27 cellular contexts compared by ENCODE assay signal in the genomic region with DNA sequence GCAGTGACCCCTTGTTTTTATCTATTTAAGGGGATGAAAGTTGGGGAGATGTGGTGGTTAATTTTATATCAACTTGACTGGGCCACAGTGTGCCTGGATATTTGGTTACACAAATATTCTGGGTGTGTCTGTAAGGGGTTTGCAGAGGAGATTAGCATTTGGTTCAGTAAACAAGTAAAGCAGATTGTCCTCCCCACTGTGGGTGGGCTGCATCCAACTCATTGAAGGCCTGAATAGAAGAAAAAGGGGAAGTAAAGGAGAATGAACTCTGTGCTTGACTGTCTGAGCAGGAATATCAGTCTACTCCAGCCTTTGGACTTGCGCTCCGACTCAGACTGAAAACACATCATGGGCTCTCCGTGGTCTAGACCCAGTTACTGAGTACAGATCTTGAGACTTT.
DNase-seq lines count a peak whose midpoint lies in the region; FAIRE-seq and TF ChIP-seq lines count a peak whose summit lies in the region.
"Had no signal": no experiment of that assay in that cellular context is flagged by ENCODE, and none has a peak within 500 bp of the region (broad histone marks: within the 10 kb centered on the region; RNA-seq: fewer than 3 reads in every experiment).

No MANE protein-coding gene starts in this region.

- H3K79me1 ChIP-seq in H9 (ENCODE audit: insufficient read depth, low read depth, low read length, poor library complexity, severe bottlenecking) (no peaks in the 10 kb centered on the region), H1 (ENCODE audit: low read depth, low read length) (no peaks in the 10 kb centered on the region)

- no peaks in the 10 kb centered on the region for H3K23me2 ChIP-seq in H9 (ENCODE audit: insufficient read length, low read depth, low read length, poor library complexity, severe bottlenecking)
- H3K23me2 ChIP-seq in H1 (ENCODE audit: low read depth, low read length) = no peaks in the 10 kb centered on the region

- H3K9me3 Mint-ChIP-seq in H9 = no peaks in the 10 kb centered on the region
- no peaks in the 10 kb centered on the region for H3K9me3 Mint-ChIP-seq in neural progenitor cell
- H3K9me3 Mint-ChIP-seq in activated naive CD4-positive, alpha-beta T cell treated with anti-CD3 and anti-CD28 coated beads, Interleukin-2, amount 10 ng/mL, durations not matched to agents 7 days and 5 days = no peaks in the 10 kb centered on the region
- H3K9me3 Mint-ChIP-seq: CD4-positive, alpha-beta T cell had no signal

- WGBS in H9 (ENCODE audit: extremely low coverage, insufficient read length, low lambda C conversion rate) = no CpG with 5 or more reads among the region's 3 CpGs
- WGBS in H1 (ENCODE audit: extremely low coverage in 1 of 2, insufficient coverage in 1 of 2, insufficient read length in 1 of 2, insufficient replicate concordance in 2 of 2, low coverage in 1 of 2, low lambda C conversion rate in 2 of 2, missing lambda C conversion rate in 1 of 2), 2 experiments = 95% methylated on average over 3 of the region's 3 CpGs; no CpG with 5 or more reads in 1 of the 2 experiments

- H3K79me2 ChIP-seq in H9 (ENCODE audit: insufficient read depth, low read length) = no peaks in the 10 kb centered on the region
- H3K79me2 ChIP-seq in H1 (ENCODE audit: control insufficient read depth in 1 of 2, insufficient read depth in 2 of 2, low read length in 2 of 2) = no peaks in the 10 kb centered on the region
- H3K79me2 ChIP-seq in neural progenitor cell (ENCODE audit: low read depth) = no peaks in the 10 kb centered on the region

- H2BK12ac ChIP-seq in H9 (ENCODE audit: insufficient read length, low read depth, low read length) (no peak overlapping the region), H1 (ENCODE audit: low read depth, low read length) (no peak overlapping the region)

- H3K23ac ChIP-seq in H9 (ENCODE audit: insufficient read length, low read depth, low read length) = no peak overlapping the region
- H3K23ac ChIP-seq in H1 (ENCODE audit: insufficient read length) = no peak overlapping the region

- H2BK15ac ChIP-seq in H9 (ENCODE audit: low read depth, low read length) = no peak overlapping the region
- no peak overlapping the region for H2BK15ac ChIP-seq in H1 (ENCODE audit: low read length)

- H4K5ac ChIP-seq in H9 (ENCODE audit: insufficient read length, low read depth, low read length) (no peak overlapping the region), H1 (ENCODE audit: insufficient read length, low read depth, low read length) (no peak overlapping the region)

- CTCF ChIA-PET in H1 (lab: Charles Lee; ENCODE audit: partially characterized antibody) = no interaction called here
- CTCF ChIA-PET in activated naive CD4-positive, alpha-beta T cell treated with anti-CD3 and anti-CD28 coated beads, Interleukin-2, amount 10 ng/mL, durations not matched to agents 7 days and 5 days (lab: Charles Lee) = no interaction called here

- H4K91ac ChIP-seq in H9 (ENCODE audit: insufficient read length, low read depth, low read length) (no peak overlapping the region), H1 (replicated peaks; ENCODE audit: insufficient read length, low read length) (no peak overlapping the region)

- no peak overlapping the region for H3K14ac ChIP-seq in H9 (ENCODE audit: insufficient read depth, low read length)
- H3K14ac ChIP-seq in H1 (ENCODE audit: insufficient read length) = no peak overlapping the region

- H4K20me1 ChIP-seq in H9 (ENCODE audit: control insufficient read depth, insufficient read depth, insufficient read length) = no peaks in the 10 kb centered on the region
- H4K20me1 ChIP-seq in H1 (replicated peaks in 1 of 2; ENCODE audit: control insufficient read depth in 1 of 2, insufficient read depth in 2 of 2, low read length in 2 of 2) = no peaks in the 10 kb centered on the region
- H4K20me1 ChIP-seq in neural progenitor cell (ENCODE audit: low read depth) = no peaks in the 10 kb centered on the region
- H4K20me1 ChIP-seq: BLaER1 treated with 17β-estradiol and CSF1 and Interleukin-3, amounts not matched to agents 10 nM and 100 nM had no signal

- H3K4me3 ChIP-seq in H1 (ENCODE audit: extremely low read depth in 1 of 4, insufficient read depth in 2 of 4, low read depth in 3 of 4, low read length in 4 of 4) = no peak overlapping the region
- H3K4me3 ChIP-seq in neural progenitor cell = no peak overlapping the region
- H3K4me3 ChIP-seq in kidney (ENCODE audit: low read length in 2 of 2) = no peak overlapping the region
- H3K4me3 ChIP-seq: A549; BLaER1 treated with 17β-estradiol and CSF1 and Interleukin-3, amounts not matched to agents 10 nM and 100 nM; GM12878; MG63 had no signal

- no peak overlapping the region for H3K4me3 Mint-ChIP-seq in H9
- H3K4me3 Mint-ChIP-seq in neural progenitor cell = no peak overlapping the region
- no peak overlapping the region for H3K4me3 Mint-ChIP-seq in activated naive CD4-positive, alpha-beta T cell treated with anti-CD3 and anti-CD28 coated beads, Interleukin-2, amount 10 ng/mL, durations not matched to agents 7 days and 5 days
- H3K4me3 Mint-ChIP-seq: CD4-positive, alpha-beta T cell had no signal

- H3K4me1 ChIP-seq in H9 (ENCODE audit: insufficient read depth, low read length) (no peaks in the 10 kb centered on the region), H1 (replicated peaks in 1 of 4; ENCODE audit: control insufficient read depth in 3 of 4, insufficient read depth in 4 of 4, low read length in 3 of 4) (peaks cover 0 to 7% (median 0%) of the 10 kb centered on the region in 4 experiments; a peak in 1 of 7 replicates), neural progenitor cell (peaks cover 10% of the 10 kb centered on the region), kidney (ENCODE audit: control insufficient read depth in 1 of 2, insufficient read depth in 1 of 2, low read depth in 1 of 2, low read length in 2 of 2) (no peaks in the 10 kb centered on the region)
- H3K4me1 ChIP-seq: A549; BLaER1 treated with 17β-estradiol and CSF1 and Interleukin-3, amounts not matched to agents 10 nM and 100 nM had no signal

- POLR2A ChIA-PET in H1 (lab: Charles Lee; ENCODE audit: partially characterized antibody) = no interaction called here

- TF ChIP-seq RAD21 in H1 (IDR thresholded peaks at IDR 0.05 in 1 of 2, conservative IDR thresholded peaks at IDR 0.05 in 1 of 2; ENCODE audit: low read depth in 2 of 2, low read length in 2 of 2) = no peak

- TF ChIP-seq POLR2A in H1 (IDR thresholded peaks at IDR 0.05; ENCODE audit: control extremely low read depth in 1 of 2, low read depth in 2 of 2, low read length in 2 of 2) = no peak

- H3K9me3 ChIP-seq in H9 (ENCODE audit: control insufficient read depth, low read depth, low read length) = no peaks in the 10 kb centered on the region
- no peaks in the 10 kb centered on the region for H3K9me3 ChIP-seq in H1 (ENCODE audit: insufficient read depth in 2 of 2, low read depth in 1 of 2, low read length in 1 of 2)
- H3K9me3 ChIP-seq in neural progenitor cell (ENCODE audit: low read depth) = no peaks in the 10 kb centered on the region
- H3K9me3 ChIP-seq in kidney (ENCODE audit: control insufficient read depth in 1 of 2, low read length in 2 of 2) = no peaks in the 10 kb centered on the region
- H3K9me3 ChIP-seq: A549; BLaER1 treated with 17β-estradiol and CSF1 and Interleukin-3, amounts not matched to agents 10 nM and 100 nM; MG63 had no signal

- no peak overlapping the region for H3K4me2 ChIP-seq in H9 (ENCODE audit: insufficient read depth, insufficient read length, low read length)
- H3K4me2 ChIP-seq in H1 (ENCODE audit: insufficient read depth in 1 of 2, low read depth in 2 of 2, low read length in 2 of 2) = no peak overlapping the region
- no peak overlapping the region for H3K4me2 ChIP-seq in neural progenitor cell
- H3K4me2 ChIP-seq: A549; BLaER1 treated with 17β-estradiol and CSF1 and Interleukin-3, amounts not matched to agents 10 nM and 100 nM had no signal

- H3K4ac ChIP-seq in H9 (ENCODE audit: low read depth, low read length) (no peak overlapping the region), H1 (replicated peaks; ENCODE audit: insufficient read length, low read depth, low read length) (no peak overlapping the region)

- no peaks in the 10 kb centered on the region for H3K36me3 ChIP-seq in H1 (ENCODE audit: control insufficient read depth in 2 of 4, insufficient read depth in 4 of 4, low read length in 3 of 4)
- H3K36me3 ChIP-seq in neural progenitor cell = no peaks in the 10 kb centered on the region
- no peaks in the 10 kb centered on the region for H3K36me3 ChIP-seq in kidney (ENCODE audit: control insufficient read depth in 1 of 2, insufficient read depth in 2 of 2, low read length in 2 of 2)
- H3K36me3 ChIP-seq: BLaER1 treated with 17β-estradiol and CSF1 and Interleukin-3, amounts not matched to agents 10 nM and 100 nM; MG63 had no signal

- H3T11ph ChIP-seq in H9 (ENCODE audit: low read length) = peak overlapping the region; percentile 53

- H2AK5ac ChIP-seq in H9 (ENCODE audit: insufficient read length, low read length) = no peak overlapping the region
- H2AK5ac ChIP-seq in H1 (ENCODE audit: low read depth, low read length) = no peak overlapping the region

- no peaks in the 10 kb centered on the region for H3K27me3 Mint-ChIP-seq in H9 (ENCODE audit: low read depth)
- H3K27me3 Mint-ChIP-seq in neural progenitor cell (ENCODE audit: insufficient read depth, low read depth) = no peaks in the 10 kb centered on the region
- H3K27me3 Mint-ChIP-seq in activated naive CD4-positive, alpha-beta T cell treated with anti-CD3 and anti-CD28 coated beads, Interleukin-2, amount 10 ng/mL, durations not matched to agents 7 days and 5 days = no peaks in the 10 kb centered on the region

- H3K18ac ChIP-seq in H9 (ENCODE audit: insufficient read length, low read depth, low read length) (no peak overlapping the region), H1 (ENCODE audit: extremely low read depth, low read length) (no peak overlapping the region)

- no peak overlapping the region for H3K9ac ChIP-seq in H9 (ENCODE audit: extremely low read depth, insufficient read length, low read length)
- no peak overlapping the region for H3K9ac ChIP-seq in H1 (replicated peaks in 1 of 4; ENCODE audit: extremely low read depth in 1 of 4, low read depth in 3 of 4, low read length in 3 of 4)
- no peak overlapping the region for H3K9ac ChIP-seq in neural progenitor cell
- no peak overlapping the region for H3K9ac ChIP-seq in kidney (ENCODE audit: low read length in 2 of 2)
- H3K9ac ChIP-seq: BLaER1 treated with 17β-estradiol and CSF1 and Interleukin-3, amounts not matched to agents 10 nM and 100 nM had no signal

- H2BK120ac ChIP-seq in H9 (ENCODE audit: low read depth, low read length, poor library complexity, severe bottlenecking) (no peak overlapping the region), H1 (replicated peaks; ENCODE audit: low read depth, low read length) (no peak overlapping the region)

- TF ChIP-seq CTCF in H9 (conservative IDR thresholded peaks at IDR 0.05) = no peak
- no peak for TF ChIP-seq CTCF in H1 (IDR thresholded peaks at IDR 0.05; ENCODE audit: control extremely low read depth in 1 of 3, insufficient read depth in 1 of 3, low read depth in 1 of 3, low read length in 3 of 3)
- no peak for TF ChIP-seq CTCF in neural progenitor cell (IDR thresholded peaks at IDR 0.05)
- no peak for TF ChIP-seq CTCF in kidney (IDR thresholded peaks at IDR 0.05; ENCODE audit: borderline replicate concordance, extremely low read depth, insufficient read depth)

- DNase-seq in H9 (no peak), NCI-H526 treated with DMSO at 0.1 percent for 48 hours (lab: John Stamatoyannopoulos, UW) (peak; percentile 33), H1 (ENCODE audit: low read depth in 1 of 2, low spot score in 2 of 2) (no peak), neural progenitor cell (ENCODE audit: low spot score) (peak; percentile 62), kidney (no peak)
- no peak for DNase-seq in activated naive CD4-positive, alpha-beta T cell treated with anti-CD3 and anti-CD28 coated beads, Interleukin-2, amount 10 ng/mL, durations not matched to agents 7 days and 5 days
- DNase-seq in effector CD4-positive, alpha-beta T cell = no peak
- DNase-seq: AML-193; CD4-positive, alpha-beta T cell; DMS79; EL; GDM1; GOT3; IMR-90; KG1; MG63; NCI-H1048; NCI-H1417; NCI-H1694; NCI-H2029 treated with DMSO at 0.1 percent for 48 hours; NCI-H345; NCI-H510A treated with DMSO at 0.1 percent for 48 hours; SHP77 treated with DMSO at 0.1 percent for 48 hours had no signal

- no peak overlapping the region for H2BK20ac ChIP-seq in H9 (ENCODE audit: low read depth, low read length, poor library complexity, severe bottlenecking)
- H2BK20ac ChIP-seq in H1 (ENCODE audit: low read length) = no peak overlapping the region

- H3K27ac ChIP-seq in H9 (ENCODE audit: insufficient read length, low read depth, low read length) (no peak overlapping the region), H1 (ENCODE audit: low read depth, low read length) (no peak overlapping the region), neural progenitor cell (no peak overlapping the region), kidney (ENCODE audit: low read depth in 2 of 2, low read length in 2 of 2) (no peak overlapping the region)
- H3K27ac ChIP-seq: A549; BLaER1 treated with 17β-estradiol and CSF1 and Interleukin-3, amounts not matched to agents 10 nM and 100 nM had no signal

- H4K8ac ChIP-seq in H9 (replicated peaks; ENCODE audit: insufficient read length, low read depth, low read length) (no peak overlapping the region), H1 (ENCODE audit: extremely low read depth, insufficient read depth, low read length) (no peak overlapping the region)

- H3K36me3 Mint-ChIP-seq in H9 (ENCODE audit: insufficient read depth in 1 of 3, low read depth in 3 of 3) (no peaks in the 10 kb centered on the region), neural progenitor cell (no peaks in the 10 kb centered on the region)
- H3K36me3 Mint-ChIP-seq in activated naive CD4-positive, alpha-beta T cell treated with anti-CD3 and anti-CD28 coated beads, Interleukin-2, amount 10 ng/mL, durations not matched to agents 7 days and 5 days = no peaks in the 10 kb centered on the region

- peaks cover 13 to 20% of the 10 kb centered on the region in 2 experiments for H3K4me1 Mint-ChIP-seq in H9
- H3K4me1 Mint-ChIP-seq in neural progenitor cell = peaks cover 8% of the 10 kb centered on the region
- H3K4me1 Mint-ChIP-seq in activated naive CD4-positive, alpha-beta T cell treated with anti-CD3 and anti-CD28 coated beads, Interleukin-2, amount 10 ng/mL, durations not matched to agents 7 days and 5 days = no peaks in the 10 kb centered on the region

- H3K27me3 ChIP-seq in H9 (ENCODE audit: insufficient read depth, low read length) (no peaks in the 10 kb centered on the region), H1 (replicated peaks in 1 of 4; ENCODE audit: control insufficient read depth in 3 of 4, extremely low read depth in 1 of 4, insufficient read depth in 3 of 4, low read length in 3 of 4) (no peaks in the 10 kb centered on the region), neural progenitor cell (no peaks in the 10 kb centered on the region)
- H3K27me3 ChIP-seq: BLaER1 treated with 17β-estradiol and CSF1 and Interleukin-3, amounts not matched to agents 10 nM and 100 nM; MG63 had no signal

- intact Hi-C loops in kidney (cut with DNase I) = no loop called here

- TF ChIP-seq EP300 in H1 (IDR thresholded peaks at IDR 0.05; ENCODE audit: borderline replicate concordance in 1 of 2, low read depth in 2 of 2, low read length in 2 of 2) = no peak

- H2BK5ac ChIP-seq in H9 (ENCODE audit: insufficient read length, low read length) (no peak overlapping the region), H1 (ENCODE audit: low read depth, low read length) (no peak overlapping the region)

- no peaks in the 10 kb centered on the region for H3F3A ChIP-seq in neural progenitor cell (ENCODE audit: low read depth)

- H3K56ac ChIP-seq in H9 (ENCODE audit: insufficient read length, low read depth, low read length) = no peak overlapping the region
- no peak overlapping the region for H3K56ac ChIP-seq in H1 (replicated peaks; ENCODE audit: insufficient read length, low read depth, low read length)

- no peak for FAIRE-seq in H1 (lab: Jason Lieb, UNC)
- FAIRE-seq in kidney (lab: Jason Lieb, UNC) = no peak
- FAIRE-seq: A549, D721Med, GM12878 had no signal

- peak overlapping the region; percentile 62 for H2AFZ ChIP-seq in H9 (ENCODE audit: low read length)
- H2AFZ ChIP-seq in H1 (ENCODE audit: low read length) = peak overlapping the region; percentile 64; the same call in 1 of the 2 replicates
- H2AFZ ChIP-seq in neural progenitor cell (replicated peaks) = no peak overlapping the region

- H3K27ac Mint-ChIP-seq in H9 = peak overlapping the region; percentile 5 to 27 (median 19); a peak in 3 of 7 replicates
- no peak overlapping the region for H3K27ac Mint-ChIP-seq in neural progenitor cell
- H3K27ac Mint-ChIP-seq in activated naive CD4-positive, alpha-beta T cell treated with anti-CD3 and anti-CD28 coated beads, Interleukin-2, amount 10 ng/mL, durations not matched to agents 7 days and 5 days = no peak overlapping the region
- H3K27ac Mint-ChIP-seq: CD4-positive, alpha-beta T cell had no signal

Comparison
In these comparisons a context has a peak if more than half of its experiments do, and no peak if none do; other contexts are left out.
1. DNase-seq: peak in NCI-H526 treated with DMSO at 0.1 percent for 48 hours (single experiment) and neural progenitor cell (single experiment); none in H9 (single experiment), H1 (0 of 2), activated naive CD4-positive, alpha-beta T cell treated with anti-CD3 and anti-CD28 coated beads, Interleukin-2, amount 10 ng/mL, durations not matched to agents 7 days and 5 days (single experiment), kidney (single experiment) and effector CD4-positive, alpha-beta T cell (single experiment).
2. H3K27ac Mint-ChIP-seq: peak in H9 (3 of 3); none in neural progenitor cell (single experiment) and activated naive CD4-positive, alpha-beta T cell treated with anti-CD3 and anti-CD28 coated beads, Interleukin-2, amount 10 ng/mL, durations not matched to agents 7 days and 5 days (single experiment).